8 cellular contexts compared by ENCODE assay signal in genomic region chr1:205180336-205180735, GRCh38. TPM values are rescaled to one million over a fixed set of nuclear protein-coding genes. Genes with fewer than 3 reads are reported as not detected.
DNase-seq lines count a peak whose midpoint lies in the region; ATAC-seq and TF ChIP-seq lines count a peak whose summit lies in the region.
"Not testable (repeated sequence)": the region's sequence is repeated elsewhere in the genome, so short reads cannot be mapped to it uniquely, and the experiment has no call there.

No MANE protein-coding gene starts in this region.

- H3K4me3 Mint-ChIP-seq in activated CD8-positive, alpha-beta memory T cell treated with anti-CD3 and anti-CD28 coated beads, Interleukin-2, amount 10 ng/mL, durations not matched to agents 7 days and 5 days; nephron progenitor cell: not testable (repeated sequence)

- not testable (repeated sequence) for H3K9me3 ChIP-seq in uterus

- peak overlapping the region; percentile 44 for H3K27ac Mint-ChIP-seq in activated CD8-positive, alpha-beta memory T cell treated with anti-CD3 and anti-CD28 coated beads, Interleukin-2, amount 10 ng/mL, durations not matched to agents 7 days and 5 days
- peak overlapping the region; percentile 86 for H3K27ac Mint-ChIP-seq in nephron progenitor cell

- H3K27ac ChIP-seq in brain microvascular endothelial cell = peak overlapping the region; percentile 30
- H3K27ac ChIP-seq in uterus = peak overlapping the region; percentile 63 to 79

- not testable (repeated sequence) for H3K9me3 Mint-ChIP-seq in activated CD8-positive, alpha-beta memory T cell treated with anti-CD3 and anti-CD28 coated beads, Interleukin-2, amount 10 ng/mL, durations not matched to agents 7 days and 5 days (ENCODE audit: low read depth); nephron progenitor cell

- H3K27me3 ChIP-seq in brain microvascular endothelial cell (replicated peaks); uterus: not testable (repeated sequence)

- peaks cover 36% of the 10 kb centered on the region for H3K4me1 Mint-ChIP-seq in activated CD8-positive, alpha-beta memory T cell treated with anti-CD3 and anti-CD28 coated beads, Interleukin-2, amount 10 ng/mL, durations not matched to agents 7 days and 5 days
- H3K4me1 Mint-ChIP-seq in nephron progenitor cell = peaks cover 28% of the 10 kb centered on the region

- intact Hi-C loops in uterus (cut with DNase I; ENCODE audit: low total_unique reads) = not testable (repeated sequence)

- H3K27me3 Mint-ChIP-seq in activated CD8-positive, alpha-beta memory T cell treated with anti-CD3 and anti-CD28 coated beads, Interleukin-2, amount 10 ng/mL, durations not matched to agents 7 days and 5 days; nephron progenitor cell (ENCODE audit: low read depth, poor library complexity): not testable (repeated sequence)

- TF ChIP-seq POLR2A in uterus (IDR thresholded peaks at IDR 0.05) = not testable (repeated sequence)

- DNase-seq in AG10803 (ENCODE audit: low read depth) (peak; percentile 37), EH (ENCODE audit: low read depth) (peak; percentile 72), M059J (ENCODE audit: low read depth) (peak; percentile 30), left kidney (ENCODE audit: low read depth, low spot score) (peak; percentile 64)
- not testable (repeated sequence) for DNase-seq in activated CD8-positive, alpha-beta memory T cell treated with anti-CD3 and anti-CD28 coated beads, Interleukin-2, amount 10 ng/mL, durations not matched to agents 7 days and 5 days; brain microvascular endothelial cell; nephron progenitor cell; uterus

- H3K4me1 ChIP-seq in uterus = not testable (repeated sequence)

- not testable (repeated sequence) for H3K36me3 ChIP-seq in brain microvascular endothelial cell (replicated peaks); uterus

- CTCF ChIA-PET in activated CD8-positive, alpha-beta memory T cell treated with anti-CD3 and anti-CD28 coated beads, Interleukin-2, amount 10 ng/mL, durations not matched to agents 7 days and 5 days (lab: Charles Lee) = interaction anchor here (0.9 to 1.8 kb wide), 2 partner anchors 12 to 93 kb away, joined by 3 to 5 read pairs; no protein-coding TSS in a partner anchor

- in situ Hi-C loops in brain microvascular endothelial cell (cut with HindIII; ENCODE audit: low pct_ligation_motif_present, low sequenced_read_pairs) = not testable (repeated sequence)

- H3K4me3 ChIP-seq in AG10803 (ENCODE audit: low read length); brain microvascular endothelial cell (ENCODE audit: low read depth, low read length); uterus: not testable (repeated sequence)

- ATAC-seq in activated CD8-positive, alpha-beta memory T cell treated with anti-CD3 and anti-CD28 coated beads, Interleukin-2, amount 10 ng/mL, durations not matched to agents 7 days and 5 days = not testable (repeated sequence)

- not testable (repeated sequence) for TF ChIP-seq CTCF in AG10803 (conservative IDR thresholded peaks at IDR 0.05; ENCODE audit: low read length); brain microvascular endothelial cell (IDR thresholded peaks at IDR 0.05; ENCODE audit: low read depth, low read length, missing control alignments); nephron progenitor cell (IDR thresholded peaks at IDR 0.05); uterus (IDR thresholded peaks at IDR 0.05)

- peaks cover 23% of the 10 kb centered on the region for H3K36me3 Mint-ChIP-seq in activated CD8-positive, alpha-beta memory T cell treated with anti-CD3 and anti-CD28 coated beads, Interleukin-2, amount 10 ng/mL, durations not matched to agents 7 days and 5 days
- H3K36me3 Mint-ChIP-seq in nephron progenitor cell (ENCODE audit: low read depth) = peaks cover 37% of the 10 kb centered on the region

RNA-seq across cellular contexts. Expression of gene DSTYK, which starts 31.2 kb away (rescaled TPM):
- total RNA-seq in M059J (2014; rRNA removed; shearing (Covaris generic)) = 5.3 and 7.4 TPM in 2 replicates
- 10 to 100 TPM in 1 of 2 experiments, 1 to 10 TPM in 1; 8.7 to 11.6 TPM for total RNA-seq in activated CD8-positive, alpha-beta memory T cell treated with anti-CD3 and anti-CD28 coated beads, Interleukin-2, amount 10 ng/mL, durations not matched to agents 7 days and 5 days
- 10 to 100 TPM in 2 of 4 donors, 1 to 10 TPM in 2; 7.9 to 26.9 (median 14.4) TPM for total RNA-seq in uterus

RNA-seq across cellular contexts. Expression of gene TMCC2, which starts 47.4 kb away (rescaled TPM):
- 0.69 and 2.7 TPM in 2 replicates for total RNA-seq in M059J (2014; rRNA removed; shearing (Covaris generic))
- total RNA-seq in activated CD8-positive, alpha-beta memory T cell treated with anti-CD3 and anti-CD28 coated beads, Interleukin-2, amount 10 ng/mL, durations not matched to agents 7 days and 5 days = 1 to 10 TPM; 2.6 to 5.3 TPM
- 1 to 10 TPM; 2.4 to 6.1 (median 5.3) TPM for total RNA-seq in uterus

RNA-seq across cellular contexts. Expression of gene RBBP5, which starts 58.6 kb away (rescaled TPM):
- total RNA-seq in M059J (2014; rRNA removed; shearing (Covaris generic)) = 25.5 and 27.6 TPM in 2 replicates
- 10 to 100 TPM; 22.8 to 23.0 TPM for total RNA-seq in activated CD8-positive, alpha-beta memory T cell treated with anti-CD3 and anti-CD28 coated beads, Interleukin-2, amount 10 ng/mL, durations not matched to agents 7 days and 5 days
- 10 to 100 TPM in 3 of 4 donors, 1 to 10 TPM in 1; 4.9 to 33.7 (median 24.7) TPM for total RNA-seq in uterus
